ENCODE assay signal across 15 cellular contexts in genomic region chr17:66467766-66468165, GRCh38.
A peak's percentile ranks its signal among the peaks of the same experiment; 100 is the strongest.
DNase-seq lines count a peak whose midpoint lies in the region; ATAC-seq, FAIRE-seq and TF ChIP-seq lines count a peak whose summit lies in the region.
"Had no signal": no experiment of that assay in that cellular context is flagged by ENCODE, and none has a peak within 500 bp of the region (broad histone marks: within the 10 kb centered on the region; RNA-seq: fewer than 3 reads in every experiment).

No MANE protein-coding gene starts in this region.

- peaks cover 25% of the 10 kb centered on the region for H3K36me3 Mint-ChIP-seq in activated naive CD8-positive, alpha-beta T cell treated with anti-CD3 and anti-CD28 coated beads for 36 hours
- H3K36me3 Mint-ChIP-seq: stimulated activated memory B cell treated with anti-CD40 and anti-IgM and Interleukin-4, amounts not matched to agents 10 μg/mL and 1 μg/mL and 100 μg/mL, for 72 hours had no signal

- peak overlapping the region; percentile 95 for H3K27ac Mint-ChIP-seq in activated naive CD8-positive, alpha-beta T cell treated with anti-CD3 and anti-CD28 coated beads for 36 hours
- H3K27ac Mint-ChIP-seq: stimulated activated memory B cell treated with anti-CD40 and anti-IgM and Interleukin-4, amounts not matched to agents 10 μg/mL and 1 μg/mL and 100 μg/mL, for 72 hours had no signal

- H3K27me3 ChIP-seq in heart left ventricle (no peaks in the 10 kb centered on the region), WERI-Rb-1 (ENCODE audit: insufficient read depth, low read depth, severe bottlenecking) (no peaks in the 10 kb centered on the region), pancreas (no peaks in the 10 kb centered on the region)
- H3K27me3 ChIP-seq: cardiac muscle cell had no signal

- no peak for TF ChIP-seq POLR2A in heart left ventricle (IDR thresholded peaks at IDR 0.05)

- peak overlapping the region; percentile 96 for H3K27ac ChIP-seq in mesodermal cell (ENCODE audit: low read depth, low read length, severe bottlenecking)
- H3K27ac ChIP-seq in heart left ventricle: peak overlapping the region in 3 of 12 donors; percentile 22 to 52 (median 51)
- no peak overlapping the region for H3K27ac ChIP-seq in WERI-Rb-1
- no peak overlapping the region for H3K27ac ChIP-seq in pancreas
- H3K27ac ChIP-seq: cardiac muscle cell had no signal

- no peaks in the 10 kb centered on the region for H3K9me3 Mint-ChIP-seq in activated naive CD8-positive, alpha-beta T cell treated with anti-CD3 and anti-CD28 coated beads for 36 hours
- H3K9me3 Mint-ChIP-seq: stimulated activated memory B cell treated with anti-CD40 and anti-IgM and Interleukin-4, amounts not matched to agents 10 μg/mL and 1 μg/mL and 100 μg/mL, for 72 hours had no signal

- H3K4me1 ChIP-seq in mesodermal cell (ENCODE audit: control insufficient read depth, insufficient read depth, low read length, poor library complexity, severe bottlenecking): peaks cover 44% of the 10 kb centered on the region
- peaks cover 0 to 62% (median 21%) of the 10 kb centered on the region in 12 donors for H3K4me1 ChIP-seq in heart left ventricle
- peaks cover 4 to 11% (median 7%) of the 10 kb centered on the region in 3 donors for H3K4me1 ChIP-seq in pancreas

- H3K36me3 ChIP-seq in mesodermal cell (ENCODE audit: control insufficient read depth, insufficient read depth, low read length) (no peaks in the 10 kb centered on the region), heart left ventricle (no peaks in the 10 kb centered on the region), WERI-Rb-1 (no peaks in the 10 kb centered on the region), pancreas (no peaks in the 10 kb centered on the region)
- H3K36me3 ChIP-seq: cardiac muscle cell had no signal

- no peaks in the 10 kb centered on the region for H3K9me3 ChIP-seq in mesodermal cell (ENCODE audit: control insufficient read depth, low read length)
- no peaks in the 10 kb centered on the region for H3K9me3 ChIP-seq in heart left ventricle
- H3K9me3 ChIP-seq in WERI-Rb-1 (ENCODE audit: severe bottlenecking): no peaks in the 10 kb centered on the region
- H3K9me3 ChIP-seq in pancreas: no peaks in the 10 kb centered on the region

- FAIRE-seq in G401.6 (lab: Jason Lieb, UNC) (peak; percentile 8), pancreas (lab: Jason Lieb, UNC) (no peak)
- FAIRE-seq: H1 had no signal

- ATAC-seq in GM18861 (IDR thresholded peaks at IDR 0.05; ENCODE audit: unreplicated experiment) (no peak), heart left ventricle (no peak), pancreas (no peak)
- ATAC-seq: stimulated activated memory B cell treated with anti-CD40 and anti-IgM and Interleukin-4, amounts not matched to agents 10 μg/mL and 1 μg/mL and 100 μg/mL, for 72 hours had no signal

- no peak overlapping the region for H3K4me3 Mint-ChIP-seq in activated naive CD8-positive, alpha-beta T cell treated with anti-CD3 and anti-CD28 coated beads for 36 hours
- H3K4me3 Mint-ChIP-seq: stimulated activated memory B cell treated with anti-CD40 and anti-IgM and Interleukin-4, amounts not matched to agents 10 μg/mL and 1 μg/mL and 100 μg/mL, for 72 hours had no signal

- H3K4me3 ChIP-seq in mesodermal cell (ENCODE audit: extremely low read depth, insufficient read depth, low read length, poor library complexity, severe bottlenecking): no peak overlapping the region
- H3K4me3 ChIP-seq in heart left ventricle: no peak overlapping the region
- H3K4me3 ChIP-seq in WERI-Rb-1 (ENCODE audit: low read depth, low read length): no peak overlapping the region
- H3K4me3 ChIP-seq in pancreas: no peak overlapping the region
- H3K4me3 ChIP-seq: cardiac muscle cell had no signal

- DNase-seq in AG08395 (ENCODE audit: low spot score): peak; percentile 33
- DNase-seq in activated naive CD8-positive, alpha-beta T cell treated with anti-CD3 and anti-CD28 coated beads for 36 hours: no peak
- DNase-seq in heart left ventricle: no peak
- no peak for DNase-seq in WERI-Rb-1
- no peak for DNase-seq in pancreas
- DNase-seq: activated CD8-positive, alpha-beta memory T cell treated with anti-CD3 and anti-CD28 coated beads, Interleukin-2, amount 50 U/mL, for 4 hours; KG1; NCI-H2081 treated with DMSO at 0.1 percent for 48 hours; stimulated activated CD4-positive, alpha-beta T cell treated with anti-CD3 and anti-CD28 coated beads, Interleukin-1b, Interleukin-23, amount 100 ng/mL, for 48 hours had no signal

- intact Hi-C loops in heart left ventricle (cut with DNase I) (no loop called here), pancreas (cut with DNase I) (no loop called here)

- 100% methylated on average over 3 of the region's 6 CpGs; no CpG with 5 or more reads in 1 of the 2 experiments for WGBS in mesodermal cell (ENCODE audit: insufficient coverage in 2 of 2), 2 experiments
- 76 to 87% (median 84%) methylated on average over 6 of the region's 6 CpGs for WGBS in heart left ventricle, 4 donors
- 67 to 76% methylated on average over 6 of the region's 6 CpGs for WGBS in pancreas, 2 donors

- H3K4me1 Mint-ChIP-seq in activated naive CD8-positive, alpha-beta T cell treated with anti-CD3 and anti-CD28 coated beads for 36 hours: peaks cover 61% of the 10 kb centered on the region

- TF ChIP-seq CTCF in heart left ventricle (IDR thresholded peaks at IDR 0.05) (no peak), WERI-Rb-1 (IDR thresholded peaks at IDR 0.05; ENCODE audit: low read depth, low read length) (no peak), pancreas (IDR thresholded peaks at IDR 0.05) (no peak)

- no peaks in the 10 kb centered on the region for H3K27me3 Mint-ChIP-seq in activated naive CD8-positive, alpha-beta T cell treated with anti-CD3 and anti-CD28 coated beads for 36 hours
